In the genomic region with DNA sequence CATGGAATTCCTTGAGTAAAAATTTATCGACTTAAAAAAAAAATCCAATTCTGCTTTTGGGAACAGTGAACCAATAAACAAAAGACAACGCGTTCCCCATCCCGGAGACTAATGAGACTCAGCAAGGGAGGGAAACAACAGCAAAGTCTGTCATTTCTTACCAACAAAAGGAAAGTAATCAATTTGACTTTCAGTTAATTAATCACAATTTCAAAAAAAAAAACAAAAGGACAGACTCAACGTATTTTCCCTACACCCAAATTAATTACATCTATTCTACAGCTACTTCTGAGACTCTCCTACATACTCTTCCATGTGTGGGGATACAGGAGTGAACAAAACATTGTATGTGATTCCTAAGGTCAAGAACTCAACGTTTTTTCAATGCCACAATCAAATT, we compare ENCODE assay signal across 8 cellular contexts. TPM values are rescaled to one million over a fixed set of nuclear protein-coding genes. Genes with fewer than 3 reads are reported as not detected.
A peak's percentile ranks its signal among the peaks of the same experiment; 100 is the strongest.
DNase-seq lines count a peak whose midpoint lies in the region; ATAC-seq, FAIRE-seq and TF ChIP-seq lines count a peak whose summit lies in the region.

No MANE protein-coding gene starts in this region.

- H3K27ac ChIP-seq in ectodermal cell (ENCODE audit: insufficient read depth, low read depth, low read length, poor library complexity, severe bottlenecking) (no peak overlapping the region), osteoblast (ENCODE audit: low read depth, low read length) (peak overlapping the region; percentile 85)

- no peaks in the 10 kb centered on the region for H3K4me1 ChIP-seq in NT2/D1 (ENCODE audit: insufficient read depth, insufficient read length)
- peaks cover 4% of the 10 kb centered on the region for H3K4me1 ChIP-seq in ectodermal cell (ENCODE audit: control insufficient read depth, insufficient read depth, low read length)
- peaks cover 22% of the 10 kb centered on the region for H3K4me1 ChIP-seq in osteoblast (ENCODE audit: insufficient read depth, low read length)

- peaks cover 67% of the 10 kb centered on the region for H3K79me2 ChIP-seq in osteoblast (ENCODE audit: insufficient read depth, low read length)

- H3K9me3 ChIP-seq in NT2/D1 (ENCODE audit: insufficient read depth, low read length) (no peaks in the 10 kb centered on the region), ectodermal cell (ENCODE audit: control insufficient read depth, low read length) (no peaks in the 10 kb centered on the region), osteoblast (ENCODE audit: low read depth, low read length) (no peaks in the 10 kb centered on the region)

- intact Hi-C loops in Calu3 (cut with micrococcal nuclease; ENCODE audit: unreplicated experiment), result loop anchor here (5.0 kb wide), 1 partner anchor 63 kb away; no protein-coding TSS in a partner anchor

- H3K27ac Mint-ChIP-seq in Calu3 (ENCODE audit: unreplicated experiment), result peak overlapping the region; percentile 75

- TF ChIP-seq CTCF in Calu3 (IDR thresholded peaks at IDR 0.05; ENCODE audit: unreplicated experiment), result no peak
- no peak for TF ChIP-seq CTCF in osteoblast (IDR thresholded peaks at IDR 0.05; ENCODE audit: extremely low read depth, low read depth, low read length)
- no peak for TF ChIP-seq CTCF in D721Med (IDR thresholded peaks at IDR 0.05; ENCODE audit: insufficient read depth, missing control alignments)

- H3K27me3 ChIP-seq in NT2/D1 (ENCODE audit: insufficient read depth, insufficient read length), result no peaks in the 10 kb centered on the region
- no peaks in the 10 kb centered on the region for H3K27me3 ChIP-seq in ectodermal cell (ENCODE audit: control insufficient read depth, insufficient read depth, low read length, poor library complexity, severe bottlenecking)
- no peaks in the 10 kb centered on the region for H3K27me3 ChIP-seq in osteoblast (ENCODE audit: insufficient read depth, low read length)

- peaks cover 24% of the 10 kb centered on the region for H3K36me3 Mint-ChIP-seq in Calu3 (ENCODE audit: insufficient read depth, unreplicated experiment)

- no peak overlapping the region for H3K4me3 ChIP-seq in NT2/D1 (ENCODE audit: insufficient read length, low read depth)
- peak overlapping the region; percentile 84 for H3K4me3 ChIP-seq in ectodermal cell (ENCODE audit: insufficient read depth, low read depth, low read length)
- H3K4me3 ChIP-seq in osteoblast (ENCODE audit: insufficient read depth, low read length), result peak overlapping the region; percentile 93

- CTCF ChIA-PET in Calu3 (lab: Charles Lee), result interaction anchor here (1.0 kb wide), 1 partner anchor 72 kb away, joined by 5 read pairs; no protein-coding TSS in a partner anchor

- H3K36me3 ChIP-seq in NT2/D1 (ENCODE audit: insufficient read depth, insufficient read length, low read length) (peaks cover 9% of the 10 kb centered on the region), ectodermal cell (ENCODE audit: control insufficient read depth, insufficient read depth, low read length) (no peaks in the 10 kb centered on the region), osteoblast (ENCODE audit: insufficient read depth, low read length) (peaks cover 3% of the 10 kb centered on the region)

- peaks cover 38% of the 10 kb centered on the region for H4K20me1 ChIP-seq in osteoblast (ENCODE audit: insufficient read depth, low read length)

- H2AFZ ChIP-seq in osteoblast (ENCODE audit: low read length), result no peak overlapping the region

- ATAC-seq in HG03565 (IDR thresholded peaks at IDR 0.05; ENCODE audit: unreplicated experiment) (no peak), HG03457 (IDR thresholded peaks at IDR 0.05; ENCODE audit: unreplicated experiment) (no peak), HG03025 (IDR thresholded peaks at IDR 0.05; ENCODE audit: low FRiP score, unreplicated experiment) (no peak)

- H3K4me3 Mint-ChIP-seq in Calu3 (ENCODE audit: low read depth, unreplicated experiment), result peak overlapping the region; percentile 75

- WGBS in ectodermal cell, 2 experiments, result 37 to 49% methylated on average over 6 of the region's 6 CpGs

- H3K27me3 Mint-ChIP-seq in Calu3 (ENCODE audit: unreplicated experiment), result no peaks in the 10 kb centered on the region

- peak overlapping the region; percentile 32 for H3K9ac ChIP-seq in NT2/D1 (ENCODE audit: insufficient read length, low read depth)

- peak overlapping the region; percentile 82 for H3K4me2 ChIP-seq in osteoblast (ENCODE audit: insufficient read depth, low read length)

- no TSS peak for BruUV-seq in Calu3 (replicated peaks; lab: Mats Ljungman, UMichigan)

- no peak for DNase-seq in Calu3
- DNase-seq in NT2/D1 (ENCODE audit: low read depth, low spot score), result no peak
- DNase-seq in osteoblast (ENCODE audit: insufficient read length, low spot score, missing footprints), result no peak
- DNase-seq in D721Med (ENCODE audit: insufficient read length, low spot score), result no peak

- no peaks in the 10 kb centered on the region for H3K9me3 Mint-ChIP-seq in Calu3 (ENCODE audit: low read depth, unreplicated experiment)

- no peaks in the 10 kb centered on the region for H3K4me1 Mint-ChIP-seq in Calu3 (ENCODE audit: low read depth, unreplicated experiment)

- FAIRE-seq in D721Med (lab: Jason Lieb, UNC), result no peak

RNA-seq across cellular contexts. Expression of gene RDX, which starts 1.9 kb away (rescaled TPM):
- 71.8 and 76.8 TPM in 2 replicates for total RNA-seq in Calu3 (2022)
- 100 TPM for polyA plus RNA-seq in ectodermal cell (2013, experiment 1 of 4)
- 91.7 TPM for polyA plus RNA-seq in ectodermal cell (2013, experiment 2 of 4)
- 80.0 TPM for polyA plus RNA-seq in ectodermal cell (2013, experiment 3 of 4)
- 87.8 TPM for polyA plus RNA-seq in ectodermal cell (2013, experiment 4 of 4)
- 70.1 and 79.3 TPM in 2 replicates for total RNA-seq in osteoblast
